2 cellular contexts compared by ENCODE assay signal in genomic region chr7:25841575-25841974, GRCh38.
A peak's percentile ranks its signal among the peaks of the same experiment; 100 is the strongest.
TF ChIP-seq lines count a peak whose summit lies in the region.

No MANE protein-coding gene starts in this region.

TF ChIP-seq in GM23338, 12 proteins besides CTCF, POLR2A, EP300 and RAD21:
- TF ChIP-seq REST (IDR thresholded peaks at IDR 0.05; ENCODE audit: unreplicated experiment) (no peak), JUNB (IDR thresholded peaks at IDR 0.05; ENCODE audit: unreplicated experiment) (no peak), ETS1 (IDR thresholded peaks at IDR 0.05) (no peak), ZNF331 (CRISPR knock-in tag; IDR thresholded peaks at IDR 0.05; ENCODE audit: low read depth) (no peak), ZNF462 (CRISPR knock-in tag; IDR thresholded peaks at IDR 0.05) (no peak), STAT1 (IDR thresholded peaks at IDR 0.05; ENCODE audit: unreplicated experiment) (no peak), EZH2 (IDR thresholded peaks at IDR 0.05; ENCODE audit: low read depth, unreplicated experiment) (no peak), EZH2phosphoT487 (IDR thresholded peaks at IDR 0.05; ENCODE audit: unreplicated experiment) (no peak), NANOG (IDR thresholded peaks at IDR 0.05; ENCODE audit: borderline replicate concordance) (no peak), ZNF114 (CRISPR knock-in tag; IDR thresholded peaks at IDR 0.05) (no peak), CREB1 (CRISPR knock-in tag; IDR thresholded peaks at IDR 0.05; ENCODE audit: low read depth) (no peak)

TF ChIP-seq in K562, 482 proteins besides CTCF, POLR2A, EP300 and RAD21:
- TF ChIP-seq ZBTB40 (IDR thresholded peaks at IDR 0.05) (peak; percentile 92), ZBTB40 (CRISPR knock-in tag; IDR thresholded peaks at IDR 0.05) (peak; percentile 78), KDM2B (CRISPR knock-in tag; IDR thresholded peaks at IDR 0.05) (no peak)
